ENCODE assay signal across 8 cellular contexts in the genomic region with DNA sequence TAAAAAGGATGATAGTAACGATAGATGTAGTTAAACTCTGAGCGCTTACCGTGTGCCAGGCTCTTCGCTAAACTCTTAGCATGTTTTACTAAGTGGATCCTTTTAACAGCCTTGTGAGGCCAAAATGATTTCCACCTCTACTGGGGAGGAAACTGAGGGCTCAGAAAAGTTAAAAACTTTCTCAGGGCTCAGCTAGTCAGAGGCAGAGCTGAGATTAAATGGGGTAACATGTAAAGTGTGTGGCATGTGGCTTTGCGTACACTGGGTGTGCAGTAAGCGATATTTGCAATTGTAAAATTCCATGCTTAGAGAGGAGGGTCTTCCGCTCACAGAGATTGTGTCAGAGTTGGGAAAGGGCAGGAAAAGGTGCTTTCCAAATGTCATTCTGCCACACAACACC. TPM values are rescaled to one million over a fixed set of nuclear protein-coding genes. Genes with fewer than 3 reads are reported as not detected.
DNase-seq lines count a peak whose midpoint lies in the region; ATAC-seq, FAIRE-seq and TF ChIP-seq lines count a peak whose summit lies in the region.

No MANE protein-coding gene starts in this region.

- no peaks in the 10 kb centered on the region for H3K27me3 ChIP-seq in thoracic aorta (replicated peaks; ENCODE audit: insufficient read depth)

- H3K36me3 ChIP-seq in kidney (ENCODE audit: control insufficient read depth in 1 of 2, insufficient read depth in 2 of 2, low read length in 2 of 2) (peaks cover under 1 to 10% of the 10 kb centered on the region in 2 donors), thoracic aorta (peaks cover 24% of the 10 kb centered on the region)

- CTCF ChIA-PET in activated CD8-positive, alpha-beta memory T cell treated with anti-CD3 and anti-CD28 coated beads, Interleukin-2, amount 10 ng/mL, durations not matched to agents 7 days and 5 days (lab: Charles Lee): interaction anchor here (0.8 to 2.3 kb wide), 11 partner anchors 14 to 484 kb away, joined by 3 to 14 read pairs (median 4); no protein-coding TSS in a partner anchor

- intact Hi-C loops in kidney (cut with DNase I): no loop called here

- no peak for FAIRE-seq in kidney (lab: Jason Lieb, UNC)

- H3K4me1 ChIP-seq in kidney (ENCODE audit: control insufficient read depth in 1 of 2, insufficient read depth in 1 of 2, low read depth in 1 of 2, low read length in 2 of 2): peaks cover 10 to 29% of the 10 kb centered on the region in 2 donors
- H3K4me1 ChIP-seq in thoracic aorta (ENCODE audit: control insufficient read depth in 1 of 2, low read depth in 2 of 2): peaks cover 37 to 46% of the 10 kb centered on the region in 2 donors

- H3K36me3 Mint-ChIP-seq in activated CD8-positive, alpha-beta memory T cell treated with anti-CD3 and anti-CD28 coated beads, Interleukin-2, amount 10 ng/mL, durations not matched to agents 7 days and 5 days: peaks cover 43% of the 10 kb centered on the region
- peaks cover 37 to 39% of the 10 kb centered on the region in 2 donors for H3K36me3 Mint-ChIP-seq in activated naive CD4-positive, alpha-beta T cell treated with anti-CD3 and anti-CD28 coated beads, Interleukin-2, amount 50 U/mL, for 72 hours

- H3K4me3 ChIP-seq in kidney (ENCODE audit: low read length in 2 of 2) (peak overlapping the region; percentile 78 to 87), thoracic aorta (peak overlapping the region; percentile 100)

- DNase-seq in activated CD8-positive, alpha-beta memory T cell treated with anti-CD3 and anti-CD28 coated beads, Interleukin-2, amount 10 ng/mL, durations not matched to agents 7 days and 5 days: no peak
- no peak for DNase-seq in activated CD8-positive, alpha-beta memory T cell treated with anti-CD3 and anti-CD28 coated beads, Interleukin-2, amount 50 U/mL, for 48 hours
- DNase-seq in activated naive CD4-positive, alpha-beta T cell treated with anti-CD3 and anti-CD28 coated beads, Interleukin-2, amount 50 U/mL, for 72 hours (ENCODE audit: low spot score in 2 of 2): no peak
- DNase-seq in kidney (no peak), thoracic aorta (ENCODE audit: low spot score) (no peak), KG1 (lab: John Stamatoyannopoulos, UW) (no peak), COLO829 (ENCODE audit: low spot score) (no peak)

- H3K4me1 Mint-ChIP-seq in activated CD8-positive, alpha-beta memory T cell treated with anti-CD3 and anti-CD28 coated beads, Interleukin-2, amount 10 ng/mL, durations not matched to agents 7 days and 5 days: peaks cover 39% of the 10 kb centered on the region

- H3K9me3 Mint-ChIP-seq in activated CD8-positive, alpha-beta memory T cell treated with anti-CD3 and anti-CD28 coated beads, Interleukin-2, amount 10 ng/mL, durations not matched to agents 7 days and 5 days (ENCODE audit: low read depth): no peaks in the 10 kb centered on the region
- H3K9me3 Mint-ChIP-seq in activated naive CD4-positive, alpha-beta T cell treated with anti-CD3 and anti-CD28 coated beads, Interleukin-2, amount 50 U/mL, for 72 hours: no peaks in the 10 kb centered on the region

- H3K9me3 ChIP-seq in kidney (ENCODE audit: control insufficient read depth in 1 of 2, low read length in 2 of 2) (no peaks in the 10 kb centered on the region), thoracic aorta (no peaks in the 10 kb centered on the region)

- H3K27ac ChIP-seq in kidney (ENCODE audit: low read depth in 2 of 2, low read length in 2 of 2): no peak overlapping the region
- no peak overlapping the region for H3K27ac ChIP-seq in thoracic aorta

- ATAC-seq in activated CD8-positive, alpha-beta memory T cell treated with anti-CD3 and anti-CD28 coated beads, Interleukin-2, amount 10 ng/mL, durations not matched to agents 7 days and 5 days: no peak
- no peak for ATAC-seq in activated naive CD4-positive, alpha-beta T cell treated with anti-CD3 and anti-CD28 coated beads, Interleukin-2, amount 50 U/mL, for 72 hours
- ATAC-seq in thoracic aorta (ENCODE audit: insufficient number of reproducible peaks, low FRiP score, low read depth) (no peak), GM19455 (IDR thresholded peaks at IDR 0.05; ENCODE audit: unreplicated experiment) (no peak)

- peak overlapping the region; percentile 46 to 81 for H3K9ac ChIP-seq in kidney (ENCODE audit: low read length in 2 of 2)

- H3K4me3 Mint-ChIP-seq in activated CD8-positive, alpha-beta memory T cell treated with anti-CD3 and anti-CD28 coated beads, Interleukin-2, amount 10 ng/mL, durations not matched to agents 7 days and 5 days: peak overlapping the region; percentile 88

- TF ChIP-seq CTCF in kidney (IDR thresholded peaks at IDR 0.05; ENCODE audit: borderline replicate concordance, extremely low read depth, insufficient read depth) (no peak), thoracic aorta (IDR thresholded peaks at IDR 0.05) (no peak)

- H3K27me3 Mint-ChIP-seq in activated CD8-positive, alpha-beta memory T cell treated with anti-CD3 and anti-CD28 coated beads, Interleukin-2, amount 10 ng/mL, durations not matched to agents 7 days and 5 days: no peaks in the 10 kb centered on the region

- peak overlapping the region; percentile 95 for H3K27ac Mint-ChIP-seq in activated CD8-positive, alpha-beta memory T cell treated with anti-CD3 and anti-CD28 coated beads, Interleukin-2, amount 10 ng/mL, durations not matched to agents 7 days and 5 days
- peak overlapping the region; percentile 99 for H3K27ac Mint-ChIP-seq in activated naive CD4-positive, alpha-beta T cell treated with anti-CD3 and anti-CD28 coated beads, Interleukin-2, amount 50 U/mL, for 72 hours

RNA-seq across cellular contexts. Expression of a gene that starts 1.7 kb away (rescaled TPM):
- total RNA-seq in activated CD8-positive, alpha-beta memory T cell treated with anti-CD3 and anti-CD28 coated beads, Interleukin-2, amount 10 ng/mL, durations not matched to agents 7 days and 5 days: 100 to 1,000 TPM; 284 to 324 TPM
- 100 to 1,000 TPM; 270 to 312 TPM for total RNA-seq in activated naive CD4-positive, alpha-beta T cell treated with anti-CD3 and anti-CD28 coated beads, Interleukin-2, amount 50 U/mL, for 72 hours
- total RNA-seq in kidney (161 TPM), thoracic aorta (100 to 1,000 TPM in 1 of 2 donors, 10 to 100 TPM in 1; 77.3 to 106 TPM)
- polyA plus RNA-seq in kidney (ENCODE audit: insufficient read depth, low read depth, low replicate concordance): 54.8 TPM

RNA-seq across cellular contexts. Expression of a gene that starts 8.5 kb away (rescaled TPM):
- 1 to 10 TPM; 5.9 TPM for total RNA-seq in activated CD8-positive, alpha-beta memory T cell treated with anti-CD3 and anti-CD28 coated beads, Interleukin-2, amount 10 ng/mL, durations not matched to agents 7 days and 5 days
- total RNA-seq in activated naive CD4-positive, alpha-beta T cell treated with anti-CD3 and anti-CD28 coated beads, Interleukin-2, amount 50 U/mL, for 72 hours: 10 to 100 TPM in 1 of 2 donors, 1 to 10 TPM in 1; 2.9 to 13.6 TPM
- total RNA-seq in kidney (22.7 TPM), thoracic aorta (10 to 100 TPM; 10.5 to 14.8 TPM)
- polyA plus RNA-seq in kidney (ENCODE audit: insufficient read depth, low read depth, low replicate concordance): 51.9 TPM

RNA-seq across cellular contexts. Expression of a gene that starts 13.1 kb away (rescaled TPM):
- total RNA-seq in activated CD8-positive, alpha-beta memory T cell treated with anti-CD3 and anti-CD28 coated beads, Interleukin-2, amount 10 ng/mL, durations not matched to agents 7 days and 5 days: 10 to 100 TPM; 23.7 to 25.4 TPM
- 10 to 100 TPM; 39.9 to 40.0 TPM for total RNA-seq in activated naive CD4-positive, alpha-beta T cell treated with anti-CD3 and anti-CD28 coated beads, Interleukin-2, amount 50 U/mL, for 72 hours
- 23.6 TPM for total RNA-seq in kidney
- polyA plus RNA-seq in kidney (ENCODE audit: insufficient read depth, low read depth, low replicate concordance): 22.0 TPM
- total RNA-seq in thoracic aorta: 10 to 100 TPM in 1 of 2 donors, 1 to 10 TPM in 1; 6.7 to 23.8 TPM

RNA-seq across cellular contexts. Expression of a gene that starts 15.8 kb away (rescaled TPM):
- 10 to 100 TPM; 33.1 to 33.7 TPM for total RNA-seq in activated CD8-positive, alpha-beta memory T cell treated with anti-CD3 and anti-CD28 coated beads, Interleukin-2, amount 10 ng/mL, durations not matched to agents 7 days and 5 days
- total RNA-seq in activated naive CD4-positive, alpha-beta T cell treated with anti-CD3 and anti-CD28 coated beads, Interleukin-2, amount 50 U/mL, for 72 hours: 10 to 100 TPM; 18.2 to 33.9 TPM
- total RNA-seq in kidney (56.8 TPM), thoracic aorta (10 to 100 TPM; 46.0 to 65.5 TPM)
- polyA plus RNA-seq in kidney (ENCODE audit: insufficient read depth, low read depth, low replicate concordance): 47.0 TPM

RNA-seq across cellular contexts. Expression of a gene that starts 18.5 kb away (rescaled TPM):
- 10 to 100 TPM; 55.7 to 63.7 TPM for total RNA-seq in activated CD8-positive, alpha-beta memory T cell treated with anti-CD3 and anti-CD28 coated beads, Interleukin-2, amount 10 ng/mL, durations not matched to agents 7 days and 5 days
- 10 to 100 TPM; 23.1 to 46.4 TPM for total RNA-seq in activated naive CD4-positive, alpha-beta T cell treated with anti-CD3 and anti-CD28 coated beads, Interleukin-2, amount 50 U/mL, for 72 hours
- 145 TPM for total RNA-seq in kidney
- 138 TPM for polyA plus RNA-seq in kidney (ENCODE audit: insufficient read depth, low read depth, low replicate concordance)
- 10 to 100 TPM; 91.3 to 93.5 TPM for total RNA-seq in thoracic aorta
